ENCODE assay signal across 26 cellular contexts in the genomic region with DNA sequence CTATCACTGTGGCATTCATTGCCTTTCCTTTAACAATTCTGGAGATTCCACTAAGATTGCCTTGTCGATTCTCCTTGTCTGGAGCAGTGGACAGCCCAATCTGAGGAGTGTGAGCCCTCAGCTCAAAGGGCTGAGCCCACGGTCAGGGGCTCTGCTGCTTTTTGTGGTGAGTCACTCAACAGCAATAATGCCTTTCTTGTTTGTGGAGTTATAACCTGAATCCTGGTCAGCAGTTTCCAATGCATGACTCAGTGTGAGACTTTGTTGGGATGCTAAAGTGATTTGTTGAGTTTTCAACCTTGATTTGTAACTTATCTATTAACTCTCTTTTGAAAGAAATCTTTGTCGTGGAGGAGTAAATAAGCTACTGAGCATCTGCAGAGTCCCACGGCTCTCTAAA.
DNase-seq lines count a peak whose midpoint lies in the region; ATAC-seq and TF ChIP-seq lines count a peak whose summit lies in the region.
"Had no signal": no experiment of that assay in that cellular context is flagged by ENCODE, and none has a peak within 500 bp of the region (broad histone marks: within the 10 kb centered on the region; RNA-seq: fewer than 3 reads in every experiment).

No MANE protein-coding gene starts in this region.

- TF ChIP-seq CTCF in HCT116 (IDR thresholded peaks at IDR 0.05 in 2 of 3, conservative IDR thresholded peaks at IDR 0.05 in 1 of 3; ENCODE audit: borderline replicate concordance in 1 of 3, insufficient read depth in 1 of 3, low read depth in 2 of 3, low read length in 2 of 3) (no peak), hepatocyte (IDR thresholded peaks at IDR 0.05; ENCODE audit: poor library complexity) (no peak), testis (IDR thresholded peaks at IDR 0.05) (no peak)

- CTCF ChIA-PET in HCT116 (lab: Charles Lee): no interaction called here

- no peaks in the 10 kb centered on the region for H3K27me3 ChIP-seq in HCT116 (ENCODE audit: insufficient read depth, low read length)
- H3K27me3 ChIP-seq in hepatocyte: no peaks in the 10 kb centered on the region
- H3K27me3 ChIP-seq in testis: no peaks in the 10 kb centered on the region
- H3K27me3 ChIP-seq: adrenal gland, spleen, vagina had no signal

- RAD21 ChIA-PET in HCT116 (lab: Charles Lee; ENCODE audit: low non-redundant PET in 1 of 2, low total read pairs in 2 of 2, uncharacterized antibody in 2 of 2, unreplicated experiment in 2 of 2): no interaction called here

- H3K79me2 ChIP-seq in HCT116 (ENCODE audit: insufficient read depth, low read length) (no peaks in the 10 kb centered on the region), hepatocyte (no peaks in the 10 kb centered on the region)

- H3K36me3 ChIP-seq in HCT116 (ENCODE audit: control insufficient read depth in 1 of 2, insufficient read depth in 2 of 2, low read length in 2 of 2): no peaks in the 10 kb centered on the region
- no peaks in the 10 kb centered on the region for H3K36me3 ChIP-seq in hepatocyte (replicated peaks; ENCODE audit: insufficient read depth, low read depth)
- no peaks in the 10 kb centered on the region for H3K36me3 ChIP-seq in testis (ENCODE audit: low read depth, missing control alignments)
- H3K36me3 ChIP-seq: adrenal gland, spleen, thoracic aorta, vagina had no signal

- no TSS peak for BruUV-seq in HCT116 (replicated peaks; lab: Mats Ljungman, UMichigan)

- H2AFZ ChIP-seq in HCT116 (ENCODE audit: low read depth, low read length, poor library complexity, severe bottlenecking) (no peak overlapping the region), hepatocyte (no peak overlapping the region)

- H4K20me1 ChIP-seq in HCT116 (ENCODE audit: insufficient read depth) (no peaks in the 10 kb centered on the region), hepatocyte (ENCODE audit: insufficient read depth, poor library complexity, severe bottlenecking) (no peaks in the 10 kb centered on the region)

- no peak for TF ChIP-seq POLR2A in HCT116 (IDR thresholded peaks at IDR 0.05; ENCODE audit: borderline replicate concordance, extremely low read depth, insufficient read depth, insufficient read length)
- no peak for TF ChIP-seq POLR2A in testis (IDR thresholded peaks at IDR 0.05)

- ATAC-seq in HCT116 (peak; percentile 65), GM18909 (IDR thresholded peaks at IDR 0.05; ENCODE audit: poor library complexity, unreplicated experiment) (no peak), GM18870 (IDR thresholded peaks at IDR 0.05; ENCODE audit: unreplicated experiment) (no peak)
- ATAC-seq: left lobe of liver, T-cell had no signal

- intact Hi-C loops in HCT116 (cut with micrococcal nuclease) (no loop called here), testis (cut with DNase I; ENCODE audit: low total_unique reads) (no loop called here)

- DNase-seq in HCT116 (ENCODE audit: low read depth, low spot score) (peak; percentile 22), amniotic epithelial cell (ENCODE audit: low read depth) (peak; percentile 6), hepatocyte (ENCODE audit: low spot score) (peak; percentile 21), testis (peak; percentile 24)
- no peak for DNase-seq in stimulated activated naive CD4-positive, alpha-beta T cell (lab: John Stamatoyannopoulos, UW)
- DNase-seq: activated CD4-positive, alpha-beta T cell treated with anti-CD3 and anti-CD28 coated beads for 4 hours; activated naive CD4-positive, alpha-beta T cell; activated T-cell treated with anti-CD3 and anti-CD28 coated beads, Interleukin-2, amount 50 U/mL, for 48 hours; adrenal gland; dermis blood vessel endothelial cell; HFFc6; KG1; mesendoderm; NCI-H1436 treated with DMSO at 0.1 percent for 48 hours; NCI-H510A treated with DMSO at 0.1 percent for 48 hours; NK-92 treated with Interleukin-12 subunit alpha and Interleukin-12 subunit beta, amount 100 ng/mL, for 24 hours; nucleus accumbens; spleen; stimulated activated CD4-positive, alpha-beta T cell treated with anti-CD3 and anti-CD28 coated beads, Interleukin-4, amount 100 ng/mL, for 4 hours; stimulated activated naive CD4-positive, alpha-beta T cell treated with Interleukin-2 at 50 U/mL for 16 hours; T-cell had no signal

- no peak overlapping the region for H3K9ac ChIP-seq in HCT116 (ENCODE audit: low read length)

- TF ChIP-seq RAD21 in HCT116 (IDR thresholded peaks at IDR 0.05; ENCODE audit: low read depth): no peak

- no peak overlapping the region for H3K27ac ChIP-seq in HCT116 (ENCODE audit: low read depth, low read length)
- no peak overlapping the region for H3K27ac ChIP-seq in hepatocyte
- peak overlapping the region; percentile 54 to 86 for H3K27ac ChIP-seq in testis
- H3K27ac ChIP-seq: adrenal gland, spleen, thoracic aorta, vagina had no signal

- H3K9me2 ChIP-seq in HCT116 (ENCODE audit: insufficient read depth) (no peaks in the 10 kb centered on the region), hepatocyte (replicated peaks; ENCODE audit: insufficient read depth) (no peaks in the 10 kb centered on the region)

- POLR2A ChIA-PET in HCT116 (lab: Charles Lee): no interaction called here

- 62% methylated on average over 4 of the region's 4 CpGs for WGBS in hepatocyte (ENCODE audit: low lambda C conversion rate, missing lambda C conversion rate)
- 51 to 72% methylated on average over 4 of the region's 4 CpGs for WGBS in testis, 2 donors

- H3K4me2 ChIP-seq in HCT116 (ENCODE audit: low read length): peak overlapping the region; percentile 29; the same call in 1 of the 2 replicates
- H3K4me2 ChIP-seq in hepatocyte: no peak overlapping the region

- H3K9me3 ChIP-seq in HCT116 (ENCODE audit: control insufficient read depth in 1 of 2, insufficient read depth in 1 of 2, low read depth in 1 of 2, low read length in 2 of 2): no peaks in the 10 kb centered on the region
- no peaks in the 10 kb centered on the region for H3K9me3 ChIP-seq in hepatocyte (ENCODE audit: low read depth)
- no peaks in the 10 kb centered on the region for H3K9me3 ChIP-seq in testis
- H3K9me3 ChIP-seq: adrenal gland, spleen, thoracic aorta, vagina had no signal

- peaks cover 6 to 12% of the 10 kb centered on the region in 2 experiments for H3K4me1 ChIP-seq in HCT116 (ENCODE audit: control insufficient read depth in 1 of 2, insufficient read depth in 2 of 2, low read length in 2 of 2)
- no peaks in the 10 kb centered on the region for H3K4me1 ChIP-seq in hepatocyte (ENCODE audit: insufficient read depth)
- peaks cover 18% of the 10 kb centered on the region for H3K4me1 ChIP-seq in testis
- H3K4me1 ChIP-seq: adrenal gland, spleen, vagina had no signal

- H3K4me3 ChIP-seq in HCT116 (replicated peaks in 1 of 2; ENCODE audit: low read depth in 1 of 2, low read length in 2 of 2): no peak overlapping the region
- no peak overlapping the region for H3K4me3 ChIP-seq in hepatocyte
- H3K4me3 ChIP-seq in testis: no peak overlapping the region
- H3K4me3 ChIP-seq: adrenal gland, spleen, thoracic aorta, vagina had no signal

TF ChIP-seq in HCT116, 20 proteins besides CTCF, POLR2A, EP300 and RAD21:
- no peak for TF ChIP-seq EZH2 (IDR thresholded peaks at IDR 0.05)
- TF ChIP-seq EGR1 (IDR thresholded peaks at IDR 0.05; ENCODE audit: low read depth): no peak
- TF ChIP-seq CEBPB (IDR thresholded peaks at IDR 0.05; ENCODE audit: low read depth): no peak
- TF ChIP-seq FOSL1 (IDR thresholded peaks at IDR 0.05; ENCODE audit: low read depth): peak; percentile 28; the same call in 1 of the 2 replicates
- TF ChIP-seq JUND (IDR thresholded peaks at IDR 0.05): 0 out of 2 replicates have a peak, but pooled peaks have one; percentile 12

Comparison
In these comparisons a context has a peak if more than half of its experiments do, and no peak if none do; other contexts are left out.
1. DNase-seq: peak in HCT116 (single experiment), amniotic epithelial cell (single experiment), hepatocyte (single experiment) and testis (single experiment); none in stimulated activated naive CD4-positive, alpha-beta T cell (0 of 6).
2. H3K27ac ChIP-seq: peak in testis (2 of 2); none in HCT116 (single experiment) and hepatocyte (single experiment).